ENCODE assay signal across 20 cellular contexts in the genomic region with DNA sequence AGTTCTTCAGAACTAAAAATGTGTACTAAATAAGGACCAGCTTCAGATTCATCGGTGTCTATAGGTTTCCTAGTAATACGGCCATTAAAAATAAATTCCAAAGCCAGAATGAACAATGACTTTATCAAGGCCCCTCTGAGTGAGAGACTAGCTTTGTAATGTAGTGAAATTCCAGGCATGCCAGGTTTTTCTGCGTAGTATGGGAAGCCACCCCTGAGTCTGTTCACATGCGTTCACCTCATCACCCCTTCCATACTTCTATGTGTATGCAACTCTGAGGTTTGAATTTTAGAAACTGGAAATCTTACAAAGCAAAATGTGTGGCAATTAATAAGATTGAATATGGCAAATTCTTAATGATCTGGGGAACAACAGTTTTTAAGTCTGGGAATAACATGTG. TPM values are rescaled to one million over a fixed set of nuclear protein-coding genes. Genes with fewer than 3 reads are reported as not detected.
"Had no signal": no experiment of that assay in that cellular context is flagged by ENCODE, and none has a peak within 500 bp of the region (broad histone marks: within the 10 kb centered on the region; RNA-seq: fewer than 3 reads in every experiment).

No MANE protein-coding gene starts in this region.

- H3K4me3 ChIP-seq: left ventricle myocardium inferior, pancreas, skin epidermis, thoracic aorta had no signal

- ATAC-seq: activated CD4-positive, CD25-positive, alpha-beta regulatory T cell treated with anti-CD3 and anti-CD28 coated beads, Interleukin-2, amount 50 U/mL, for 24 hours; esophagus mucosa; pancreas; stimulated activated naive CD8-positive, alpha-beta T cell treated with anti-CD3 and anti-CD28 coated beads, Interleukin-15, amount 100 ng/mL, for 72 hours had no signal

- H3K27ac Mint-ChIP-seq: activated naive CD8-positive, alpha-beta T cell treated with anti-CD3 and anti-CD28 coated beads, Interleukin-2, amount 10 ng/mL, durations not matched to agents 7 days and 5 days; memory B cell; stimulated activated naive CD8-positive, alpha-beta T cell treated with anti-CD3 and anti-CD28 coated beads, Interleukin-15, amount 100 ng/mL, for 72 hours had no signal

- H3K27me3 Mint-ChIP-seq: memory B cell; stimulated activated naive CD8-positive, alpha-beta T cell treated with anti-CD3 and anti-CD28 coated beads, Interleukin-15, amount 100 ng/mL, for 72 hours had no signal

- DNase-seq: activated CD4-positive, alpha-beta T cell treated with anti-CD3 and anti-CD28 coated beads, Interleukin-2, amount 50 U/mL, for 4 hours; activated gamma-delta T cell treated with Interleukin-2 at 50 U/mL for 16 hours; activated naive CD8-positive, alpha-beta T cell treated with anti-CD3 and anti-CD28 coated beads, Interleukin-2, amount 10 ng/mL, durations not matched to agents 7 days and 5 days; activated T-cell treated with anti-CD3 and anti-CD28 coated beads, Interleukin-2, amount 50 U/mL, for 48 hours; aorta; central memory CD4-positive, alpha-beta T cell; cortex of kidney; head of caudate nucleus; left ventricle myocardium inferior; nephron progenitor cell; pancreas; retina; stimulated activated CD4-positive, alpha-beta T cell treated with anti-CD3 and anti-CD28 coated beads, Interleukin-4, amount 100 ng/mL, for 4 hours; stimulated activated naive CD8-positive, alpha-beta T cell treated with anti-CD3 and anti-CD28 coated beads, Interleukin-15, amount 100 ng/mL, for 72 hours; T-helper 2 cell had no signal

- H3K36me3 ChIP-seq: pancreas, thoracic aorta had no signal

- H3K27ac ChIP-seq: left ventricle myocardium inferior, pancreas, skin epidermis, thoracic aorta had no signal

- H3K4me1 Mint-ChIP-seq: activated naive CD8-positive, alpha-beta T cell treated with anti-CD3 and anti-CD28 coated beads, Interleukin-2, amount 10 ng/mL, durations not matched to agents 7 days and 5 days; memory B cell had no signal

- H3K4me1 ChIP-seq: left ventricle myocardium inferior, pancreas had no signal

- H3K9me3 Mint-ChIP-seq: activated naive CD8-positive, alpha-beta T cell treated with anti-CD3 and anti-CD28 coated beads, Interleukin-2, amount 10 ng/mL, durations not matched to agents 7 days and 5 days; memory B cell; nephron progenitor cell; stimulated activated naive CD8-positive, alpha-beta T cell treated with anti-CD3 and anti-CD28 coated beads, Interleukin-15, amount 100 ng/mL, for 72 hours had no signal

- H3K27me3 ChIP-seq: pancreas had no signal

- H3K4me3 Mint-ChIP-seq: activated naive CD8-positive, alpha-beta T cell treated with anti-CD3 and anti-CD28 coated beads, Interleukin-2, amount 10 ng/mL, durations not matched to agents 7 days and 5 days; memory B cell; nephron progenitor cell; stimulated activated naive CD8-positive, alpha-beta T cell treated with anti-CD3 and anti-CD28 coated beads, Interleukin-15, amount 100 ng/mL, for 72 hours had no signal

- H3K9me3 ChIP-seq: left ventricle myocardium inferior, pancreas, thoracic aorta had no signal

RNA-seq across cellular contexts. Expression of a gene that starts 24.5 kb away (rescaled TPM):
- total RNA-seq: left ventricle myocardium inferior, thoracic aorta had no signal
